13 cellular contexts compared by ENCODE assay signal in the genomic region with DNA sequence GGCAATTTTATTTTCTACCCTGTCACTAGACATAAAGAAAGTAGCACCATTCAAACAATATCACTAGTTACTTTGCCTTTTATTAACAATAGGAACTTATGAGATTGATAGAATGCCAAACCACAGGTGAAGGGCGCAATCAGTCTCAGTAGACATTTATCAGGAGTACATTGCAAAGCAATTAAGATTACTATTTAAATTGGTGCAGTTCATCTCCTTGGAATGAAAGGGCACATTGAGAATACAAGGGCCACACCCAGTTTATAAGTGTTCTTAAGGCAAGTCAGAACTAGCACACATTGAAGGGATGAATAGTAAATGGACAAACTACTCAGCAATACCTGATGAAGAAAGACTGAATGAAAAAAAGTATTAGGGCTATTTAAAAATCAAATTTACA.
"Had no signal": no experiment of that assay in that cellular context is flagged by ENCODE, and none has a peak within 500 bp of the region (broad histone marks: within the 10 kb centered on the region; RNA-seq: fewer than 3 reads in every experiment).

No MANE protein-coding gene starts in this region.

- H3K4me3 ChIP-seq: tibial artery had no signal

- H3K27ac ChIP-seq: neutrophil, tibial artery had no signal

- DNase-seq: activated CD4-positive, alpha-beta T cell treated with anti-CD3 and anti-CD28 coated beads, Interleukin-2, amount 10 ng/mL, durations not matched to agents 24 days and 14 days; activated CD4-positive, CD25-positive, alpha-beta regulatory T cell; activated CD8-positive, alpha-beta memory T cell treated with anti-CD3 and anti-CD28 coated beads, Interleukin-2, amount 50 U/mL, for 4 hours; activated CD8-positive, alpha-beta T cell treated with anti-CD3 and anti-CD28 coated beads, Interleukin-2, amount 10 ng/mL, durations not matched to agents 7 days and 5 days; activated gamma-delta T cell treated with Interleukin-2 at 50 U/mL for 16 hours; amniotic stem cell; effector memory CD4-positive, alpha-beta T cell; naive thymus-derived CD8-positive, alpha-beta T cell; stimulated activated CD4-positive, alpha-beta T cell treated with anti-CD3 and anti-CD28 coated beads, Interleukin-2, amount 100 ng/mL, for 48 hours; stimulated activated naive CD4-positive, alpha-beta T cell; tibial artery had no signal

- H3K9me3 ChIP-seq: neutrophil, tibial artery had no signal

- H3K36me3 ChIP-seq: neutrophil, tibial artery had no signal

- H3K27me3 ChIP-seq: neutrophil, tibial artery had no signal

- ATAC-seq: activated CD8-positive, alpha-beta T cell treated with anti-CD3 and anti-CD28 coated beads, Interleukin-2, amount 10 ng/mL, durations not matched to agents 7 days and 5 days; left lobe of liver; naive thymus-derived CD8-positive, alpha-beta T cell had no signal
